Comparison of ENCODE assay signal across 20 cellular contexts in genomic region chr1:6292134-6292533, GRCh38. TPM values are rescaled to one million over a fixed set of nuclear protein-coding genes. Genes with fewer than 3 reads are reported as not detected.
"Had no signal": no experiment of that assay in that cellular context is flagged by ENCODE, and none has a peak within 500 bp of the region (broad histone marks: within the 10 kb centered on the region; RNA-seq: fewer than 3 reads in every experiment).

No MANE protein-coding gene starts in this region.

- H3K4me3 Mint-ChIP-seq: activated CD8-positive, alpha-beta T cell treated with anti-CD3 and anti-CD28 coated beads, Interleukin-2, amount 10 ng/mL, durations not matched to agents 7 days and 5 days; activated T-helper 1 cell treated with anti-CD3 and anti-CD28 coated beads, Interleukin-12 subunit alpha, Interleukin-12 subunit beta, Interleukin-2, Interleukin-4 antibody, amounts not matched to agents 30 ng/mL and 10 ng/mL and 1 ng/mL, durations not matched to agents 14 hours and 24 hours and 36 hours; naive thymus-derived CD4-positive, alpha-beta T cell; T-helper 17 cell had no signal

- DNase-seq: activated CD4-positive, alpha-beta T cell treated with anti-CD3 and anti-CD28 coated beads for 4 hours; activated CD8-positive, alpha-beta memory T cell treated with anti-CD3 and anti-CD28 coated beads, Interleukin-2, amount 50 U/mL, for 4 hours; activated CD8-positive, alpha-beta T cell treated with anti-CD3 and anti-CD28 coated beads, Interleukin-2, amount 10 ng/mL, durations not matched to agents 7 days and 5 days; activated naive CD4-positive, alpha-beta T cell treated with Interleukin-2 at 50 U/mL for 16 hours; aorta; dorsolateral prefrontal cortex; erythroblast; gastrocnemius medialis; islet precursor cell; naive thymus-derived CD4-positive, alpha-beta T cell; occipital lobe; stomach; T-helper 17 cell had no signal

- H3K36me3 ChIP-seq: breast epithelium, gastrocnemius medialis had no signal

- H3K27ac Mint-ChIP-seq: activated CD8-positive, alpha-beta T cell treated with anti-CD3 and anti-CD28 coated beads, Interleukin-2, amount 10 ng/mL, durations not matched to agents 7 days and 5 days; activated T-helper 1 cell treated with anti-CD3 and anti-CD28 coated beads, Interleukin-12 subunit alpha, Interleukin-12 subunit beta, Interleukin-2, Interleukin-4 antibody, amounts not matched to agents 30 ng/mL and 10 ng/mL and 1 ng/mL, durations not matched to agents 14 hours and 24 hours and 36 hours; naive thymus-derived CD4-positive, alpha-beta T cell had no signal

- H3K4me1 ChIP-seq: breast epithelium had no signal

- H3K4me3 ChIP-seq: breast epithelium, dorsolateral prefrontal cortex, gastrocnemius medialis, stomach had no signal

- H3K9me3 Mint-ChIP-seq: activated T-helper 1 cell treated with anti-CD3 and anti-CD28 coated beads, Interleukin-12 subunit alpha, Interleukin-12 subunit beta, Interleukin-2, Interleukin-4 antibody, amounts not matched to agents 30 ng/mL and 10 ng/mL and 1 ng/mL, durations not matched to agents 14 hours and 24 hours and 36 hours; naive thymus-derived CD4-positive, alpha-beta T cell had no signal

- H3K27me3 ChIP-seq: breast epithelium, dorsolateral prefrontal cortex, gastrocnemius medialis, stomach had no signal

- ATAC-seq: activated CD8-positive, alpha-beta T cell treated with anti-CD3 and anti-CD28 coated beads, Interleukin-2, amount 10 ng/mL, durations not matched to agents 7 days and 5 days; gastrocnemius medialis; naive thymus-derived CD4-positive, alpha-beta T cell; T-helper 17 cell had no signal

- H3K9me3 ChIP-seq: breast epithelium, gastrocnemius medialis, stomach had no signal

- H3K27me3 Mint-ChIP-seq: naive thymus-derived CD4-positive, alpha-beta T cell; T-helper 17 cell had no signal

- H3K27ac ChIP-seq: breast epithelium, gastrocnemius medialis had no signal

RNA-seq across cellular contexts. Expression of gene GPR153, which starts 31.2 kb away (rescaled TPM):
- polyA plus RNA-seq: naive thymus-derived CD4-positive, alpha-beta T cell had no signal

RNA-seq across cellular contexts. Expression of gene HES3, which starts 48.2 kb away (rescaled TPM):
- total RNA-seq: activated CD8-positive, alpha-beta T cell treated with anti-CD3 and anti-CD28 coated beads, Interleukin-2, amount 10 ng/mL, durations not matched to agents 7 days and 5 days; activated T-helper 1 cell treated with anti-CD3 and anti-CD28 coated beads, Interleukin-12 subunit alpha, Interleukin-12 subunit beta, Interleukin-2, Interleukin-4 antibody, amounts not matched to agents 30 ng/mL and 10 ng/mL and 1 ng/mL, durations not matched to agents 14 hours and 24 hours and 36 hours; aorta; breast epithelium; dorsolateral prefrontal cortex; gastrocnemius medialis; lung microvascular endothelial cell; mononuclear cell; naive thymus-derived CD4-positive, alpha-beta T cell; occipital lobe; posterior vena cava; stomach; T-helper 17 cell; ureter had no signal
- polyA plus RNA-seq: aorta; naive thymus-derived CD4-positive, alpha-beta T cell; stomach; thymus had no signal
